Comparison of ENCODE assay signal across 1 cellular context in the genomic region with DNA sequence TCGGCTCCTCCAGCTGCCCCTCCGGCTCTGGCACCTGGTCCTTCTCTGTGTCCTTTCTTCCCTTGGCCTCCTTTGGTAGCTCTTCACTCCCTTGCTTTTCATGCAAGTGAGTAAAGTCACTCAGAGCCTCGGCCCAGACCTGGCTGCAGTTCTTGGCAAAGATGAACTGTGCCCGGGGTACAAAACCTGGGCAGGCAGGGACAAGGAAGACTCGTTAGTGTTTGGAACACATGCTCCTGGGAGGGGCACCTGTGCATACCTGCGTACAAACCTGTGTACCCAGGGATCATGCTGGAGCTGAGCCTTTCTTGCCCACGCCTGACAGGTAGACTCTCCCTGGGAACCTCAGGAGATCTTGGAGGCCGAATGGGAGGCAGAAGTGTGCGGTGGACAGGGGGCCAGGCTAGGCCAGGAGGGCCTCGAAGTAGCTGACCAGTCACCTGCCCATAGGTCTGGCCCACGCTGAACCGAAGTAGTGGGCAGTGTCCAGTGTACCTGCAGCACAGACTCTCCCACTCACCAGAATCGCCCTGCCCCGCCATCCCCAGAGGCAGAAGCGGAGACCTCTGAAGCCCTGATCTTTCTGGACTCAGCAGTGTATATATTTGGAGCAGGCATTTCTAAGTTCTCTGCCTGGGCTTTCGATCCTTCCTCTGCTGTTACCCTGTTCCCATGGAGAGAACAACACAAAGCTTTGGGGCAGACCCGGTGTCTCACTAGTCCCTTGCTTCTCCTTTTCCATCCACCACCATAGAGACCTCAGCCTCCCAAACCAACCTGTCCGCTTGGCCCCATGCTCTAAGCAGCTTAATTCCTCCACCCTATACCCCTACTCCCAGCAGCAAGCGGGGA.
TF ChIP-seq lines count a peak whose summit lies in the region.

No MANE protein-coding gene starts in this region.

TF ChIP-seq in IMR-90, 13 proteins besides CTCF, POLR2A, EP300 and RAD21 (continued from another document):
- no peak for TF ChIP-seq USF2 (IDR thresholded peaks at IDR 0.05; ENCODE audit: low read depth, low read length)
TF ChIP-seq in IMR-90: peak in this region for 0.
